Comparison of ENCODE assay signal across 20 cellular contexts in the genomic region with DNA sequence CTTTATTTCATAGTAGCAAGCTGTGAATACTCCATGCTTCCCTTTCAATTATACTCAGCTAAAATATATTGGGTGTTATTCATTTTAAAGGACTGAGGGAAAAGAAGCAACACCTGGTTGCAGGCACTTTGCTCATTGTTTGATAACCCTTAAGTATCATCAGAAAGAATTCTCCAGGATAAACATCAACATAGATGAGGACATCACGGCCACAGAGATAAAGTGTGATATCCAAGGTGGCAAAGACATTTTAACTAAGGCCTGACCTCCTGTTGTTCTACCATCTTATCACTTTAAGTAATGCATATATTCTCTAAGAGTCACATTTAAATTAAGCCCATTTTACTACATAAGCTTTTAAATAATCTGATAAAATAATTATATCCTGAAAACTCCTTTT.
"Had no signal": no experiment of that assay in that cellular context is flagged by ENCODE, and none has a peak within 500 bp of the region (broad histone marks: within the 10 kb centered on the region; RNA-seq: fewer than 3 reads in every experiment).

No MANE protein-coding gene starts in this region.

- H3K4me1 Mint-ChIP-seq: memory B cell; naive thymus-derived CD4-positive, alpha-beta T cell; nephron; stimulated activated naive B cell treated with anti-CD40 and anti-IgM and Interleukin-4, amounts not matched to agents 10 μg/mL and 1 μg/mL and 100 μg/mL, for 72 hours had no signal

- H2AFZ ChIP-seq: neural progenitor cell, parathyroid adenoma had no signal

- DNase-seq: cortex of kidney; effector memory CD8-positive, alpha-beta T cell; head of caudate nucleus; left ventricle myocardium superior; lower lobe of right lung; midbrain; naive thymus-derived CD4-positive, alpha-beta T cell; right lobe of liver; small intestine; stimulated activated CD4-positive, alpha-beta T cell treated with anti-CD3 and anti-CD28 coated beads, Interleukin-15, amount 100 ng/mL, for 24 hours; stimulated activated CD4-positive, alpha-beta T cell treated with anti-CD3 and anti-CD28 coated beads, Interleukin-2, amount 100 ng/mL, for 48 hours; stimulated activated naive B cell treated with anti-CD40 and anti-IgM and Interleukin-4, amounts not matched to agents 10 μg/mL and 1 μg/mL and 100 μg/mL, for 72 hours; upper lobe of left lung had no signal

- H3K4me3 ChIP-seq: lower lobe of right lung, neural progenitor cell, right lobe of liver, thoracic aorta, tibial nerve, upper lobe of left lung had no signal

- H3K36me3 ChIP-seq: lower lobe of right lung, neural progenitor cell, right lobe of liver, thoracic aorta, tibial nerve, upper lobe of left lung had no signal

- H3K9me3 ChIP-seq: lower lobe of right lung, right lobe of liver, thoracic aorta, tibial nerve, upper lobe of left lung had no signal

- H3K79me2 ChIP-seq: parathyroid adenoma had no signal

- H3K9ac ChIP-seq: neural progenitor cell, parathyroid adenoma had no signal

- H3K27me3 ChIP-seq: neural progenitor cell, right lobe of liver, tibial nerve, upper lobe of left lung had no signal

- H3K27ac ChIP-seq: lower lobe of right lung, neural progenitor cell, parathyroid adenoma, right lobe of liver, thoracic aorta, tibial nerve, upper lobe of left lung had no signal

- H3K36me3 Mint-ChIP-seq: memory B cell; naive thymus-derived CD4-positive, alpha-beta T cell; stimulated activated naive B cell treated with anti-CD40 and anti-IgM and Interleukin-4, amounts not matched to agents 10 μg/mL and 1 μg/mL and 100 μg/mL, for 72 hours had no signal

- H3K4me2 ChIP-seq: neural progenitor cell had no signal

- H3K4me1 ChIP-seq: lower lobe of right lung, parathyroid adenoma, tibial nerve, upper lobe of left lung had no signal

- H3K4me3 Mint-ChIP-seq: effector memory CD8-positive, alpha-beta T cell; memory B cell; naive thymus-derived CD4-positive, alpha-beta T cell; nephron; neural progenitor cell; stimulated activated naive B cell treated with anti-CD40 and anti-IgM and Interleukin-4, amounts not matched to agents 10 μg/mL and 1 μg/mL and 100 μg/mL, for 72 hours; stimulated activated naive CD8-positive, alpha-beta T cell treated with anti-CD3 and anti-CD28 coated beads, Interleukin-15, Interleukin-2, amounts not matched to agents 100 ng/mL and 50 ng/mL, for 24 hours had no signal

- H3K27me3 Mint-ChIP-seq: effector memory CD8-positive, alpha-beta T cell; memory B cell; naive thymus-derived CD4-positive, alpha-beta T cell; stimulated activated naive B cell treated with anti-CD40 and anti-IgM and Interleukin-4, amounts not matched to agents 10 μg/mL and 1 μg/mL and 100 μg/mL, for 72 hours; stimulated activated naive CD8-positive, alpha-beta T cell treated with anti-CD3 and anti-CD28 coated beads, Interleukin-15, Interleukin-2, amounts not matched to agents 100 ng/mL and 50 ng/mL, for 24 hours had no signal

- ATAC-seq: effector memory CD8-positive, alpha-beta T cell; left ventricle myocardium superior; lower lobe of right lung; naive thymus-derived CD4-positive, alpha-beta T cell; stimulated activated naive B cell treated with anti-CD40 and anti-IgM and Interleukin-4, amounts not matched to agents 10 μg/mL and 1 μg/mL and 100 μg/mL, for 72 hours had no signal

- H3K27ac Mint-ChIP-seq: effector memory CD8-positive, alpha-beta T cell; memory B cell; naive thymus-derived CD4-positive, alpha-beta T cell; nephron; neural progenitor cell; stimulated activated naive B cell treated with anti-CD40 and anti-IgM and Interleukin-4, amounts not matched to agents 10 μg/mL and 1 μg/mL and 100 μg/mL, for 72 hours; stimulated activated naive CD8-positive, alpha-beta T cell treated with anti-CD3 and anti-CD28 coated beads, Interleukin-15, Interleukin-2, amounts not matched to agents 100 ng/mL and 50 ng/mL, for 24 hours had no signal
